19 cellular contexts compared by ENCODE assay signal in genomic region chr20:49770634-49771033, GRCh38.
"Had no signal": no experiment of that assay in that cellular context is flagged by ENCODE, and none has a peak within 500 bp of the region (broad histone marks: within the 10 kb centered on the region; RNA-seq: fewer than 3 reads in every experiment).

No MANE protein-coding gene starts in this region.

- H3K27me3 ChIP-seq: brain microvascular endothelial cell, sigmoid colon, thyroid gland, vagina had no signal

- H3K27ac Mint-ChIP-seq: activated CD4-positive, alpha-beta memory T cell treated with anti-CD3 and anti-CD28 coated beads, Interleukin-2, amount 10 ng/mL, durations not matched to agents 7 days and 5 days; activated naive CD8-positive, alpha-beta T cell; dendritic cell treated with granulocyte-macrophage colony-stimulating factor and Interleukin-4, amounts not matched to agents 40 ng/mL and 50 ng/mL, for 4 days had no signal

- H3K36me3 ChIP-seq: brain microvascular endothelial cell, sigmoid colon, thyroid gland, vagina had no signal

- H3K27ac ChIP-seq: brain microvascular endothelial cell, sigmoid colon, thyroid gland, vagina had no signal

- H3K36me3 Mint-ChIP-seq: activated naive CD8-positive, alpha-beta T cell had no signal

- H3K9me3 ChIP-seq: sigmoid colon, thyroid gland, vagina had no signal

- H3K9me3 Mint-ChIP-seq: activated CD4-positive, alpha-beta memory T cell treated with anti-CD3 and anti-CD28 coated beads, Interleukin-2, amount 10 ng/mL, durations not matched to agents 7 days and 5 days; dendritic cell treated with granulocyte-macrophage colony-stimulating factor and Interleukin-4, amounts not matched to agents 40 ng/mL and 50 ng/mL, for 4 days; nephron had no signal

- DNase-seq: activated CD4-positive, alpha-beta memory T cell treated with anti-CD3 and anti-CD28 coated beads, Interleukin-2, amount 10 ng/mL, durations not matched to agents 7 days and 5 days; activated CD4-positive, alpha-beta T cell treated with anti-CD3 and anti-CD28 coated beads for 4 hours; activated CD8-positive, alpha-beta memory T cell treated with anti-CD3 and anti-CD28 coated beads, Interleukin-2, amount 50 U/mL, for 4 hours; activated effector memory CD4-positive, alpha-beta T cell treated with anti-CD3 and anti-CD28 coated beads, Interleukin-2, amount 50 U/mL, for 16 hours; activated T-cell treated with anti-CD3 and anti-CD28 coated beads, Interleukin-2, amount 50 U/mL, for 48 hours; brain microvascular endothelial cell; cerebellar nuclear complex; effector memory CD4-positive, alpha-beta T cell; foreskin melanocyte; head of caudate nucleus; kidney glomerular epithelial cell; sigmoid colon; stimulated activated CD4-positive, alpha-beta T cell treated with anti-CD3 and anti-CD28 coated beads, Interleukin-2, amount 100 ng/mL, for 24 hours; T-helper 2 cell; thyroid gland had no signal

- H3K4me3 Mint-ChIP-seq: activated CD4-positive, alpha-beta memory T cell treated with anti-CD3 and anti-CD28 coated beads, Interleukin-2, amount 10 ng/mL, durations not matched to agents 7 days and 5 days; activated naive CD8-positive, alpha-beta T cell; dendritic cell treated with granulocyte-macrophage colony-stimulating factor and Interleukin-4, amounts not matched to agents 40 ng/mL and 50 ng/mL, for 4 days; nephron had no signal

- H3K4me3 ChIP-seq: sigmoid colon, thyroid gland, vagina had no signal

- H3K27me3 Mint-ChIP-seq: dendritic cell treated with granulocyte-macrophage colony-stimulating factor and Interleukin-4, amounts not matched to agents 40 ng/mL and 50 ng/mL, for 4 days had no signal
